15 cellular contexts compared by ENCODE assay signal in the genomic region with DNA sequence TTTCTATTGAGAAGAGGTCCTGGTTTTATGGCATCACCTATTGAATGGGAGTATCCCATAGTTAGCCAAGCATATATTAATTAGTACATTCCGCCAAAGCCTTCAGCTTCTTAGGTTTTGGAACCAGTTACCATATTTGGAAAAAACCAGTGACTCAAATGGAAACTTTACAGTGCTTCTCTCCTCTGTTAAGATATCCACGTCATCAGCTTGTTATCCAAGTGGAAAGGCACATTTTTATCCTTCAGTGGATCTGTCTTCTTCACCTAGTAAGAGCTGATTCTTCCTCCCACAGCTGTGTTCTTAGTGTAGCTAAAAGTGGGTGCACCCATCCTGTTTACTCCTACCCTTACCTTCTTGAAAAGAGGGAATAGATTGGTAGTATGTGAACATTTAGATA. TPM values are rescaled to one million over a fixed set of nuclear protein-coding genes. Genes with fewer than 3 reads are reported as not detected.
DNase-seq lines count a peak whose midpoint lies in the region; ATAC-seq and TF ChIP-seq lines count a peak whose summit lies in the region.
"Had no signal": no experiment of that assay in that cellular context is flagged by ENCODE, and none has a peak within 500 bp of the region (broad histone marks: within the 10 kb centered on the region; RNA-seq: fewer than 3 reads in every experiment).

No MANE protein-coding gene starts in this region.

- H3K27ac ChIP-seq in coronary artery: peak overlapping the region; percentile 22 to 70

- in situ Hi-C loops in Caki2 (cut with HindIII; ENCODE audit: low pct_unique_long_range_greater_than_20kb, low sequenced_read_pairs) (no loop called here), KBM-7 (cut with MboI; ENCODE audit: low pct_unique_long_range_greater_than_20kb, low sequenced_read_pairs) (no loop called here)

- ATAC-seq in GM19452 (IDR thresholded peaks at IDR 0.05; ENCODE audit: unreplicated experiment) (no peak), HG02763 (IDR thresholded peaks at IDR 0.05; ENCODE audit: unreplicated experiment) (no peak), HG03354 (IDR thresholded peaks at IDR 0.05; ENCODE audit: poor library complexity, severe bottlenecking, unreplicated experiment) (no peak)

- no peak for TF ChIP-seq CTCF in coronary artery (IDR thresholded peaks at IDR 0.05)

- DNase-seq in Caki2 (ENCODE audit: low read depth): peak; percentile 82
- peak; percentile 22 for DNase-seq in OCI-M1 (lab: John Stamatoyannopoulos, UW)
- DNase-seq in coronary artery (ENCODE audit: low spot score): no peak
- peak; percentile 81 for DNase-seq in non-pigmented ciliary epithelial cell (ENCODE audit: low read depth)
- DNase-seq in KBM-7: no peak
- DNase-seq: activated T-cell treated with anti-CD3 and anti-CD28 coated beads, Interleukin-2, amount 50 U/mL, for 1 hour; cerebellar nuclear complex; NCI-H2029 treated with DMSO at 0.1 percent for 48 hours; NCI-H526 treated with DMSO at 0.1 percent for 48 hours; sigmoid colon; stimulated activated CD4-positive, alpha-beta T cell treated with anti-CD3 and anti-CD28 coated beads, Interleukin-4, amount 100 ng/mL, for 1 hour had no signal

- H3K4me3 ChIP-seq in coronary artery: no peak overlapping the region
- H3K4me3 ChIP-seq: HAP-1, sigmoid colon had no signal

RNA-seq across cellular contexts. Expression of gene TPD52L1, which starts 34.5 kb away (rescaled TPM):
- total RNA-seq in Caki2 (2014; rRNA removed; shearing (Covaris generic); ENCODE audit: low replicate concordance): 328 and 365 TPM in 2 replicates

Comparison
In these comparisons a context has a peak if more than half of its experiments do, and no peak if none do; other contexts are left out.
1. DNase-seq: peak in Caki2 (single experiment), OCI-M1 (single experiment) and non-pigmented ciliary epithelial cell (single experiment); none in coronary artery (single experiment) and KBM-7 (single experiment).